12 cellular contexts compared by ENCODE assay signal in the genomic region with DNA sequence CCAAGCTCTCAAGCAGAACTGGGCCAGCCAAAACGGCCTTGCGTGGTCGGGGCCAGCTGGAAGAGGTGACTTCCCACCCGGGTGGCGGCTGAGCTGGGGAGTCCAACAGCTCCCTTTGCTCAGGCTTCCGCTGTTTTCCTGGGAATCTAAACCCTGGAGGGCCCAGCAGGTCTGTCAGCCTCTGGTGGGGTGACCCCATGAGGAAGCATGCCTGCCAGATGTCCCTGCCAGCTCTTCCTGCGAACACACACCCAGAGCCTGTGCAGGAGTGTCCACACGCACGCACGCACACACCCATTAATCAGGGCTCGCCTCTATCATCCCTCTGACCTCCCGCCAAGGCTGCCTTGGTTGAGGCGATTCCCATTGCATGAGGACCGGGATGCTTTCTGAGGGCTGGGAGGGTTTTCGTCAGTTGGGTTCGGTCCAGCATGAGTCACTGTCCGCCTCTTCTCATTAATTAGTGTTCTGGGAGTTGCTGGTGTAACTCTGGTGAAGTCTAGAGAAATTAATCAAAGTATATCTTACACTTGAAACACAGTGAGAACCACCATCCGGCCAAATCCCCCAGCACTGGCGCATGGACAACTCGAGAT.
DNase-seq lines count a peak whose midpoint lies in the region; ATAC-seq and TF ChIP-seq lines count a peak whose summit lies in the region.
"Had no signal": no experiment of that assay in that cellular context is flagged by ENCODE, and none has a peak within 500 bp of the region (broad histone marks: within the 10 kb centered on the region; RNA-seq: fewer than 3 reads in every experiment).

No MANE protein-coding gene starts in this region.

- CTCF ChIA-PET in MCF 10A (lab: Yijun Ruan, JAX), result interaction anchor here (0.6 to 1.3 kb wide), 2 partner anchors 168 to 650 kb away, joined by 3 read pairs; partner anchors contain the start of gene PER2

- peak; percentile 73 for DNase-seq in GOT3 (lab: John Stamatoyannopoulos, UW)
- DNase-seq in MCF 10A (ENCODE audit: unreplicated experiment), result peak; percentile 90
- DNase-seq in left colon, result peak; percentile 45 to 68
- DNase-seq in suprapubic skin (ENCODE audit: low spot score in 2 of 2), result peak; percentile 95 to 96
- no peak for DNase-seq in NCI-H2227 treated with DMSO at 0.1 percent for 48 hours (lab: John Stamatoyannopoulos, UW)
- DNase-seq in activated gamma-delta T cell (lab: John Stamatoyannopoulos, UW), result no peak
- DNase-seq in DMS 273 treated with DMSO at 0.1 percent for 48 hours (lab: John Stamatoyannopoulos, UW), result no peak
- DNase-seq: activated effector memory CD4-positive, alpha-beta T cell treated with Interleukin-2 at 50 U/mL for 16 hours; H7; kidney glomerular epithelial cell; NCI-H1048 had no signal

- BruUV-seq in MCF 10A (replicated peaks; lab: Mats Ljungman, UMichigan), result no TSS peak

- ATAC-seq in left colon, result no peak
- no peak for ATAC-seq in stimulated activated memory B cell treated with anti-CD40 and anti-IgM and Interleukin-4, amounts not matched to agents 10 μg/mL and 1 μg/mL and 100 μg/mL, for 72 hours

- TF ChIP-seq EP300 in suprapubic skin (IDR thresholded peaks at IDR 0.05), result no peak

- H3K4me3 Mint-ChIP-seq in MCF 10A (ENCODE audit: unreplicated experiment), result no peak overlapping the region
- no peak overlapping the region for H3K4me3 Mint-ChIP-seq in stimulated activated memory B cell treated with anti-CD40 and anti-IgM and Interleukin-4, amounts not matched to agents 10 μg/mL and 1 μg/mL and 100 μg/mL, for 72 hours

- H3K9me3 ChIP-seq in suprapubic skin, result no peaks in the 10 kb centered on the region

- intact Hi-C loops in MCF 10A (cut with micrococcal nuclease) (no loop called here), left colon (cut with DNase I, micrococcal nuclease) (no loop called here)

- WGBS in suprapubic skin, result 34% methylated on average over 20 of the region's 20 CpGs

- TF ChIP-seq POLR2A in suprapubic skin (IDR thresholded peaks at IDR 0.05), result no peak

- H3K27me3 Mint-ChIP-seq in MCF 10A (ENCODE audit: insufficient read depth, unreplicated experiment), result no peaks in the 10 kb centered on the region
- peaks cover 12% of the 10 kb centered on the region for H3K27me3 Mint-ChIP-seq in stimulated activated memory B cell treated with anti-CD40 and anti-IgM and Interleukin-4, amounts not matched to agents 10 μg/mL and 1 μg/mL and 100 μg/mL, for 72 hours

- no peaks in the 10 kb centered on the region for H3K36me3 ChIP-seq in suprapubic skin

- no peak overlapping the region for H3K27ac Mint-ChIP-seq in MCF 10A (ENCODE audit: low read depth, unreplicated experiment)
- no peak overlapping the region for H3K27ac Mint-ChIP-seq in stimulated activated memory B cell treated with anti-CD40 and anti-IgM and Interleukin-4, amounts not matched to agents 10 μg/mL and 1 μg/mL and 100 μg/mL, for 72 hours

- H3K27me3 ChIP-seq in suprapubic skin, result no peaks in the 10 kb centered on the region

- TF ChIP-seq CTCF in MCF 10A (IDR thresholded peaks at IDR 0.05; ENCODE audit: unreplicated experiment), result no peak
- no peak for TF ChIP-seq CTCF in suprapubic skin (IDR thresholded peaks at IDR 0.05)

- peaks cover 19% of the 10 kb centered on the region for H3K4me1 Mint-ChIP-seq in MCF 10A (ENCODE audit: insufficient read depth, unreplicated experiment)
- H3K4me1 Mint-ChIP-seq in stimulated activated memory B cell treated with anti-CD40 and anti-IgM and Interleukin-4, amounts not matched to agents 10 μg/mL and 1 μg/mL and 100 μg/mL, for 72 hours, result no peaks in the 10 kb centered on the region

- peaks cover 12% of the 10 kb centered on the region for H3K9me3 Mint-ChIP-seq in MCF 10A (ENCODE audit: unreplicated experiment)
- peaks cover 3% of the 10 kb centered on the region for H3K9me3 Mint-ChIP-seq in stimulated activated memory B cell treated with anti-CD40 and anti-IgM and Interleukin-4, amounts not matched to agents 10 μg/mL and 1 μg/mL and 100 μg/mL, for 72 hours

- H3K36me3 Mint-ChIP-seq in MCF 10A (ENCODE audit: insufficient read depth, unreplicated experiment), result peaks cover 9% of the 10 kb centered on the region
- no peaks in the 10 kb centered on the region for H3K36me3 Mint-ChIP-seq in stimulated activated memory B cell treated with anti-CD40 and anti-IgM and Interleukin-4, amounts not matched to agents 10 μg/mL and 1 μg/mL and 100 μg/mL, for 72 hours

- H3K4me3 ChIP-seq in suprapubic skin, result no peak overlapping the region

- peaks cover 14% of the 10 kb centered on the region for H3K4me1 ChIP-seq in suprapubic skin

- POLR2A ChIA-PET in MCF 10A (lab: Yijun Ruan, JAX), result interaction anchor here (0.9 to 1.0 kb wide), 2 partner anchors 21 to 88 kb away, joined by 3 read pairs; no protein-coding TSS in a partner anchor

- H3K27ac ChIP-seq in suprapubic skin, result peak overlapping the region; percentile 42

Comparison
In these comparisons a context has a peak if more than half of its experiments do, and no peak if none do; other contexts are left out.
1. DNase-seq: peak in GOT3 (single experiment), MCF 10A (single experiment), left colon (2 of 2) and suprapubic skin (2 of 2); none in NCI-H2227 treated with DMSO at 0.1 percent for 48 hours (single experiment), activated gamma-delta T cell (single experiment) and DMS 273 treated with DMSO at 0.1 percent for 48 hours (single experiment).